In the genomic region with DNA sequence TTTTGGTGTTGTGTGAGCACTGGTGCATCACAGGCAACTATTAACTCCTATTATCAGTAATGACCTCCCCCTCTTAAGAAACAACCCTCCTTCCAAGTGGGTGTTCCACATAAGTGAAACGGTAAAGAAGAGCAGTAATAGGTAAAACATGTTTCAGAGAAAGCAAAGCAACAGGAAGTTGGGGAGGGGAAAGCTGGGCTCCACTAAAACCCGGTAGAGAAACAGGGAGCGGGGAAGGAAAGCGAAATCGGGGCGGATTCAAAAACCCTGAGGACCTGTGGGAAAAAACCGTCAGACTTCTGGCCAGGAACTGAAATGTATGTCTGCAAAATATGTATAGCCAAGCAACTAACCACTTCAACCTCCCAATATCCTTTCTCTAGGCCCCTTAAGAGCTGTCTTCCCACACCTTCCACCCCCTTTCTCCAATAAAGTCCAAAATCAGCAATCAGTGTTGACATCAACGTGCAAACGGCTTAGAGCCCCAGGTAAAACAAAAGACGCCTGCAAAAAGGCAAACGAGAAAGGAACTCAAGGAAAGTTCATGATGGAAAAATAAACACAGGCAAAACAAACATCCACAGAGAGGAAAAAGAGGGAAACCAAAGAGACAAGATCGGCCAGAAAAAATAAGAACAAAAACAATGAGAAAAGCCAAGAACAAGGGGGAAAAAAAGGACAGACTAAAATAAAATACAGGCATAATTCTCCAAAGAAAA, we compare ENCODE assay signal across 1 cellular context.
A peak's percentile ranks its signal among the peaks of the same experiment; 100 is the strongest.
TF ChIP-seq lines count a peak whose summit lies in the region.

No MANE protein-coding gene starts in this region.

TF ChIP-seq in WTC11, 78 proteins besides CTCF, POLR2A, EP300 and RAD21:
- TF ChIP-seq CREM (CRISPR knock-in tag; IDR thresholded peaks at IDR 0.05) (no peak), PRDM15 (CRISPR knock-in tag; IDR thresholded peaks at IDR 0.05) (peak; percentile 91)
TF ChIP-seq in WTC11: peak in this region for 1.
